Comparison of ENCODE assay signal across 36 cellular contexts in genomic region chr17:42502926-42503325, GRCh38. TPM values are rescaled to one million over a fixed set of nuclear protein-coding genes. Genes with fewer than 3 reads are reported as not detected.
"Had no signal": no experiment of that assay in that cellular context is flagged by ENCODE, and none has a peak within 500 bp of the region (broad histone marks: within the 10 kb centered on the region; RNA-seq: fewer than 3 reads in every experiment).

No MANE protein-coding gene starts in this region.

- H3K4me3 ChIP-seq: adrenal gland, ascending aorta, body of pancreas, breast epithelium had no signal

- H3K27ac ChIP-seq: adrenal gland, ascending aorta, body of pancreas, brain microvascular endothelial cell, breast epithelium, VCaP had no signal

- ATAC-seq: activated CD8-positive, alpha-beta T cell treated with anti-CD3 and anti-CD28 coated beads for 36 hours; activated naive CD4-positive, alpha-beta T cell treated with anti-CD3 and anti-CD28 coated beads, Interleukin-2, amount 50 U/mL, for 72 hours; activated T-cell treated with anti-CD3 and anti-CD28 coated beads, Interleukin-2, amount 50 U/mL, for 4 hours; activated T-cell treated with anti-CD3 and anti-CD28 coated beads, Interleukin-2, amount 50 U/mL, for 72 hours; activated T-helper 17 cell treated with anti-CD3 and anti-CD28 coated beads, Interleukin-2, amount 50 U/mL, for 72 hours; body of pancreas had no signal

- H3K4me1 ChIP-seq: ascending aorta, body of pancreas, breast epithelium had no signal

- H3K4me3 Mint-ChIP-seq: activated B cell treated with CpG ODN at 0.5 μM for 24 hours; activated CD4-positive, alpha-beta memory T cell treated with anti-CD3 and anti-CD28 coated beads for 36 hours; activated CD4-positive, alpha-beta T cell treated with anti-CD3 and anti-CD28 coated beads, Interleukin-2, amount 10 ng/mL, durations not matched to agents 24 days and 14 days; activated CD8-positive, alpha-beta T cell treated with anti-CD3 and anti-CD28 coated beads for 36 hours; activated naive CD4-positive, alpha-beta T cell treated with anti-CD3 and anti-CD28 coated beads for 36 hours; activated naive CD8-positive, alpha-beta T cell treated with anti-CD3 and anti-CD28 coated beads for 36 hours; activated T-cell treated with anti-CD3 and anti-CD28 coated beads, Interleukin-2, amount 50 U/mL, for 4 hours; activated T-cell treated with anti-CD3 and anti-CD28 coated beads, Interleukin-2, amount 50 U/mL, for 72 hours; activated T-helper 1 cell treated with anti-CD3 and anti-CD28 coated beads, Interleukin-12 subunit alpha, Interleukin-12 subunit beta, Interleukin-2, Interleukin-4 antibody, amounts not matched to agents 30 ng/mL and 10 ng/mL and 1 ng/mL, durations not matched to agents 14 hours and 24 hours and 36 hours; activated T-helper 17 cell treated with anti-CD3 and anti-CD28 coated beads, Interleukin-2, amount 50 U/mL, for 72 hours; T-helper 1 cell treated with Interleukin-12 subunit alpha and Interleukin-12 subunit beta and Interleukin-4 antibody, amounts not matched to agents 30 μg/mL and 1 μg/mL, for 36 hours; T-helper 2 cell treated with Interferon-gamma antibody and Interleukin-4, amounts not matched to agents 5 μg/mL and 100 μg/mL, for 36 hours had no signal

- H3K36me3 Mint-ChIP-seq: activated naive CD8-positive, alpha-beta T cell treated with anti-CD3 and anti-CD28 coated beads for 36 hours had no signal

- H3K4me1 Mint-ChIP-seq: activated B cell treated with CpG ODN at 0.5 μM for 24 hours; activated CD4-positive, alpha-beta T cell treated with anti-CD3 and anti-CD28 coated beads, Interleukin-2, amount 10 ng/mL, durations not matched to agents 24 days and 14 days; activated T-helper 17 cell treated with anti-CD3 and anti-CD28 coated beads, Interleukin-2, amount 50 U/mL, for 72 hours had no signal

- H3K27me3 Mint-ChIP-seq: activated B cell treated with CpG ODN at 0.5 μM for 24 hours; activated CD4-positive, alpha-beta memory T cell treated with anti-CD3 and anti-CD28 coated beads for 36 hours; activated CD4-positive, alpha-beta T cell treated with anti-CD3 and anti-CD28 coated beads, Interleukin-2, amount 10 ng/mL, durations not matched to agents 24 days and 14 days; activated CD8-positive, alpha-beta T cell treated with anti-CD3 and anti-CD28 coated beads for 36 hours; activated naive CD8-positive, alpha-beta T cell treated with anti-CD3 and anti-CD28 coated beads for 36 hours; activated T-helper 17 cell treated with anti-CD3 and anti-CD28 coated beads, Interleukin-2, amount 50 U/mL, for 72 hours had no signal

- H3K9me3 ChIP-seq: adrenal gland, ascending aorta, body of pancreas, breast epithelium had no signal

- DNase-seq: activated B cell treated with CpG ODN at 0.5 μM for 24 hours; activated CD4-positive, alpha-beta memory T cell treated with anti-CD3 and anti-CD28 coated beads for 36 hours; activated CD4-positive, alpha-beta T cell treated with anti-CD3 and anti-CD28 coated beads for 4 hours; activated CD4-positive, alpha-beta T cell treated with anti-CD3 and anti-CD28 coated beads, Interleukin-2, amount 10 ng/mL, durations not matched to agents 24 days and 14 days; activated CD4-positive, alpha-beta T cell treated with anti-CD3 and anti-CD28 coated beads, Interleukin-2, amount 50 U/mL, for 1 hour; activated CD4-positive, alpha-beta T cell treated with anti-CD3 and anti-CD28 coated beads, Interleukin-2, amount 50 U/mL, for 4 hours; activated CD4-positive, CD25-positive, alpha-beta regulatory T cell treated with anti-CD3 and anti-CD28 coated beads, Interleukin-2, amount 50 U/mL, for 72 hours; activated CD8-positive, alpha-beta memory T cell treated with anti-CD3 and anti-CD28 coated beads, Interleukin-2, amount 50 U/mL, for 4 hours; activated CD8-positive, alpha-beta T cell treated with anti-CD3 and anti-CD28 coated beads for 36 hours; activated effector memory CD4-positive, alpha-beta T cell treated with anti-CD3 and anti-CD28 coated beads, Interleukin-2, amount 50 U/mL, for 16 hours; activated gamma-delta T cell treated with Interleukin-2 at 50 U/mL for 16 hours; activated naive CD4-positive, alpha-beta T cell; activated naive CD4-positive, alpha-beta T cell treated with anti-CD3 and anti-CD28 coated beads for 36 hours; activated naive CD4-positive, alpha-beta T cell treated with anti-CD3 and anti-CD28 coated beads, Interleukin-2, amount 50 U/mL, for 16 hours; activated naive CD8-positive, alpha-beta T cell treated with anti-CD3 and anti-CD28 coated beads for 36 hours; activated T-cell treated with anti-CD3 and anti-CD28 coated beads for 4 hours; activated T-cell treated with anti-CD3 and anti-CD28 coated beads, Interleukin-2, amount 50 U/mL, for 1 hour; activated T-cell treated with anti-CD3 and anti-CD28 coated beads, Interleukin-2, amount 50 U/mL, for 4 hours; activated T-cell treated with anti-CD3 and anti-CD28 coated beads, Interleukin-2, amount 50 U/mL, for 72 hours; adrenal gland; amygdala; anterior cingulate cortex; body of pancreas; brain microvascular endothelial cell; central memory CD4-positive, alpha-beta T cell; T-helper 1 cell; T-helper 2 cell; T-helper 9 cell had no signal

- H3K9me3 Mint-ChIP-seq: activated B cell treated with CpG ODN at 0.5 μM for 24 hours; activated CD4-positive, alpha-beta memory T cell treated with anti-CD3 and anti-CD28 coated beads for 36 hours; activated CD4-positive, alpha-beta T cell treated with anti-CD3 and anti-CD28 coated beads, Interleukin-2, amount 10 ng/mL, durations not matched to agents 24 days and 14 days; activated CD8-positive, alpha-beta T cell treated with anti-CD3 and anti-CD28 coated beads for 36 hours; activated naive CD4-positive, alpha-beta T cell treated with anti-CD3 and anti-CD28 coated beads for 36 hours; activated naive CD4-positive, alpha-beta T cell treated with anti-CD3 and anti-CD28 coated beads, Interleukin-2, amount 50 U/mL, for 72 hours; activated naive CD8-positive, alpha-beta T cell treated with anti-CD3 and anti-CD28 coated beads for 36 hours; activated T-cell treated with anti-CD3 and anti-CD28 coated beads, Interleukin-2, amount 50 U/mL, for 4 hours; activated T-cell treated with anti-CD3 and anti-CD28 coated beads, Interleukin-2, amount 50 U/mL, for 72 hours; activated T-helper 1 cell treated with anti-CD3 and anti-CD28 coated beads, Interleukin-12 subunit alpha, Interleukin-12 subunit beta, Interleukin-2, Interleukin-4 antibody, amounts not matched to agents 30 ng/mL and 10 ng/mL and 1 ng/mL, durations not matched to agents 14 hours and 24 hours and 36 hours; activated T-helper 17 cell treated with anti-CD3 and anti-CD28 coated beads, Interleukin-2, amount 50 U/mL, for 72 hours; T-helper 1 cell treated with Interleukin-12 subunit alpha and Interleukin-12 subunit beta and Interleukin-4 antibody, amounts not matched to agents 30 μg/mL and 1 μg/mL, for 36 hours; T-helper 2 cell treated with Interferon-gamma antibody and Interleukin-4, amounts not matched to agents 5 μg/mL and 100 μg/mL, for 36 hours had no signal

- H3K27me3 ChIP-seq: adrenal gland, ascending aorta, body of pancreas, brain microvascular endothelial cell, breast epithelium had no signal

- H3K27ac Mint-ChIP-seq: activated B cell treated with CpG ODN at 0.5 μM for 24 hours; activated CD4-positive, alpha-beta memory T cell treated with anti-CD3 and anti-CD28 coated beads for 36 hours; activated CD4-positive, alpha-beta T cell treated with anti-CD3 and anti-CD28 coated beads, Interleukin-2, amount 10 ng/mL, durations not matched to agents 24 days and 14 days; activated CD8-positive, alpha-beta T cell treated with anti-CD3 and anti-CD28 coated beads for 36 hours; activated naive CD4-positive, alpha-beta T cell treated with anti-CD3 and anti-CD28 coated beads for 36 hours; activated naive CD4-positive, alpha-beta T cell treated with anti-CD3 and anti-CD28 coated beads, Interleukin-2, amount 50 U/mL, for 72 hours; activated naive CD8-positive, alpha-beta T cell treated with anti-CD3 and anti-CD28 coated beads for 36 hours; activated T-cell treated with anti-CD3 and anti-CD28 coated beads, Interleukin-2, amount 50 U/mL, for 72 hours; activated T-helper 17 cell treated with anti-CD3 and anti-CD28 coated beads, Interleukin-2, amount 50 U/mL, for 72 hours; T-helper 1 cell treated with Interleukin-12 subunit alpha and Interleukin-12 subunit beta and Interleukin-4 antibody, amounts not matched to agents 30 μg/mL and 1 μg/mL, for 36 hours; T-helper 2 cell treated with Interferon-gamma antibody and Interleukin-4, amounts not matched to agents 5 μg/mL and 100 μg/mL, for 36 hours had no signal

RNA-seq across cellular contexts. Expression of gene HSD17B1, which starts 49.8 kb away (rescaled TPM):
- total RNA-seq: ascending aorta had no signal
